In genomic region chr9:114653556-114654159, GRCh38 we compare ENCODE assay signal across 1 cellular context.
A peak's percentile ranks its signal among the peaks of the same experiment; 100 is the strongest.
TF ChIP-seq lines count a peak whose summit lies in the region.

No MANE protein-coding gene starts in this region.

TF ChIP-seq in K562, 482 proteins besides CTCF, POLR2A, EP300 and RAD21 (continued from another document):
- TF ChIP-seq ZNF407 (IDR thresholded peaks at IDR 0.05; ENCODE audit: low read depth) (no peak), NR4A1 (CRISPR knock-in tag; IDR thresholded peaks at IDR 0.05) (no peak), NR4A1 (tag; IDR thresholded peaks at IDR 0.05) (no peak), BDP1 (IDR thresholded peaks at IDR 0.05; ENCODE audit: insufficient read depth, insufficient read length) (no peak), NEUROD1 (IDR thresholded peaks at IDR 0.05; ENCODE audit: borderline replicate concordance, low read depth, low read length, partially characterized antibody) (peak; percentile 48), BCLAF1 (IDR thresholded peaks at IDR 0.05; ENCODE audit: borderline replicate concordance in 1 of 2, control insufficient read depth in 1 of 2, low read depth in 2 of 2, low read length in 1 of 2) (no peak), ZBTB33 (CRISPR knock-in tag; IDR thresholded peaks at IDR 0.05) (no peak), ZBTB40 (IDR thresholded peaks at IDR 0.05) (no peak), ZBTB40 (CRISPR knock-in tag; IDR thresholded peaks at IDR 0.05) (no peak), RB1 (IDR thresholded peaks at IDR 0.05; ENCODE audit: low read depth) (peak; percentile 45; the same call in 1 of the 2 replicates), SNRNP70 (optimal IDR thresholded peaks at IDR 0.05; ENCODE audit: low read depth, low read length) (no peak), E2F8 (IDR thresholded peaks at IDR 0.05; ENCODE audit: low read depth, partially characterized antibody) (peak; percentile 47), NELFE (IDR thresholded peaks at IDR 0.05; ENCODE audit: insufficient read depth, insufficient read length) (no peak), ELK3 (CRISPR knock-in tag; IDR thresholded peaks at IDR 0.05) (no peak)
